In the genomic region with DNA sequence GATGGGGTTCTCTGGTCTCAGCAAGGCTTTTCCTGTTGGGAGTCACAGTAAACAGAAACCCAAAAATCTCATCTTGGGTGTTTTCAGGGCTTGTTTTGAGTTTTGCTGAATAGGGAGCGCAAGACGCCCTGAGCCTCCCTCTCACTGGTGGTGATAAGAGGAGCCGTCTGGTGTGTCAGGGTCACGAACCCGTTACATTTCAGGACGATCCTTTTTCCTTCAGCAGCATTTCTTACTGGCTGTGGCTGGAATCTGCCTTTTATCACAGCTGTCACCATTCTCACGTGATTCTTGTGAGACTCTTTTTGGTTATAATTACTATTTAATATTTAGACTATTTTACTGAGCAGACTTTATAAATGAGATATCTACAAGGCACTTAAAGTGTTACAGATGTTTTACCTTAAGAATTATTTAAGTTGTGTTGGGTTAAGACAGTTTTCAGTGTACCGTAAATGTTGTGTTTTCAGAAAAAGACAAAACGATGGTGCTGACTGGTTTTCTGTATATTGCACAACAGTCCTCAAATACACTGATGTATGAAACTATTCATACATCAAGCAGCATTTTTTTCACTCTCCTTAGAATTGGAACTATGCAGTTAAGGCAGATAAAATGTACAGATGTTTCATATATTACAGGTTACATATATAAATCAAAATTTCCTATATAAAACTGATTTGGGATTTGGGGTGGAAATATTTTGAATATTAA, we compare ENCODE assay signal across 8 cellular contexts. TPM values are rescaled to one million over a fixed set of nuclear protein-coding genes. Genes with fewer than 3 reads are reported as not detected.
DNase-seq lines count a peak whose midpoint lies in the region; ATAC-seq and TF ChIP-seq lines count a peak whose summit lies in the region.

No MANE protein-coding gene starts in this region.

- H3K4me2 ChIP-seq in DOHH2 (ENCODE audit: low read length), result peak overlapping the region; percentile 30

- ATAC-seq in T-helper 17 cell (no peak), psoas muscle (no peak), GM21423 (IDR thresholded peaks at IDR 0.05; ENCODE audit: unreplicated experiment) (no peak)

- no peaks in the 10 kb centered on the region for H3K27me3 Mint-ChIP-seq in T-helper 17 cell

- no peaks in the 10 kb centered on the region for H3K9me2 ChIP-seq in DOHH2 (replicated peaks; ENCODE audit: control insufficient read depth, low read length)

- H3K4me1 Mint-ChIP-seq in T-helper 17 cell, result peaks cover 11% of the 10 kb centered on the region

- no peak for DNase-seq in T-helper 17 cell
- peak; percentile 63 to 68 for DNase-seq in erythroblast (lab: John Stamatoyannopoulos, UW)
- DNase-seq in psoas muscle, result no peak
- DNase-seq in stimulated activated CD4-positive, alpha-beta T cell treated with anti-CD3 and anti-CD28 coated beads, Interleukin-1b, Interleukin-23, amount 100 ng/mL, for 48 hours, result no peak
- DNase-seq in HuH-7 (ENCODE audit: low spot score), result no peak
- DNase-seq in NCI-H128 (lab: John Stamatoyannopoulos, UW; ENCODE audit: unreplicated experiment), result no peak

- H3K36me3 ChIP-seq in DOHH2 (ENCODE audit: control insufficient read depth, low read length), result peaks cover 62% of the 10 kb centered on the region
- peaks cover 2 to 59% of the 10 kb centered on the region in 2 donors for H3K36me3 ChIP-seq in psoas muscle (ENCODE audit: insufficient read depth in 1 of 2, low read depth in 1 of 2)

- H3K4me3 Mint-ChIP-seq in T-helper 17 cell, result no peak overlapping the region

- H3K79me2 ChIP-seq in DOHH2 (ENCODE audit: control insufficient read depth, low read length), result peaks cover 25% of the 10 kb centered on the region

- H3K27me3 ChIP-seq in DOHH2 (ENCODE audit: control insufficient read depth, low read length) (no peaks in the 10 kb centered on the region), psoas muscle (ENCODE audit: insufficient read depth in 3 of 3, low read length in 2 of 3) (no peaks in the 10 kb centered on the region)

- H3K9me3 ChIP-seq in DOHH2 (ENCODE audit: control insufficient read depth, insufficient read depth, low read length), result peaks cover 11% of the 10 kb centered on the region
- H3K9me3 ChIP-seq in T-helper 17 cell (ENCODE audit: control insufficient read depth, low read length, poor library complexity, severe bottlenecking), result no peaks in the 10 kb centered on the region
- no peaks in the 10 kb centered on the region for H3K9me3 ChIP-seq in psoas muscle

- no peak for TF ChIP-seq POLR2A in erythroblast (IDR thresholded peaks at IDR 0.05; ENCODE audit: low read length)

- peaks cover 38% of the 10 kb centered on the region for H3K4me1 ChIP-seq in DOHH2 (ENCODE audit: control insufficient read depth, low read length)
- peaks cover 25% of the 10 kb centered on the region for H3K4me1 ChIP-seq in psoas muscle

- H3F3A ChIP-seq in DOHH2 (ENCODE audit: control insufficient read depth, insufficient read depth), result peaks cover 20% of the 10 kb centered on the region

- H3K27ac Mint-ChIP-seq in T-helper 17 cell, result peak overlapping the region; percentile 68

- peaks cover 13% of the 10 kb centered on the region for H4K20me1 ChIP-seq in DOHH2 (ENCODE audit: control insufficient read depth, insufficient read depth, low read depth, low read length)

- intact Hi-C loops in psoas muscle (cut with DNase I), result loop anchor here (2.0 to 10.0 kb wide), 3 partner anchors 37 to 549 kb away; no protein-coding TSS in a partner anchor

- H3K27ac ChIP-seq in DOHH2 (ENCODE audit: low read depth, low read length) (peak overlapping the region; percentile 54), psoas muscle (peak overlapping the region; percentile 71)

- H3K36me3 Mint-ChIP-seq in T-helper 17 cell (ENCODE audit: low read depth), result peaks cover 2% of the 10 kb centered on the region

- H3K4me3 ChIP-seq in DOHH2 (ENCODE audit: low read length), result peak overlapping the region; percentile 32
- H3K4me3 ChIP-seq in psoas muscle, result no peak overlapping the region

- TF ChIP-seq CTCF in DOHH2 (IDR thresholded peaks at IDR 0.05; ENCODE audit: low read depth, low read length, poor library complexity, severe bottlenecking) (no peak), psoas muscle (IDR thresholded peaks at IDR 0.05) (no peak)

- WGBS in psoas muscle, 3 donors, result 75 to 84% (median 81%) methylated on average over 9 of the region's 9 CpGs

RNA-seq across cellular contexts. Expression of a gene that starts 2.2 kb away (rescaled TPM):
- total RNA-seq in T-helper 17 cell, result 10 to 100 TPM; 58.5 to 81.0 TPM
- 10 to 100 TPM; 27.3 to 42.3 (median 29.1) TPM for total RNA-seq in psoas muscle
- 10 to 100 TPM; 36.8 to 51.1 (median 48.3) TPM for polyA plus RNA-seq in psoas muscle

RNA-seq across cellular contexts. Expression of a gene that starts 41.9 kb away (rescaled TPM):
- 10 to 100 TPM; 89.7 to 97.5 TPM for total RNA-seq in T-helper 17 cell
- total RNA-seq in psoas muscle, result 100 to 1,000 TPM; 125 to 144 (median 137) TPM
- polyA plus RNA-seq in psoas muscle, result 100 to 1,000 TPM in 1 of 3 donors, 10 to 100 TPM in 2; 52.5 to 159 (median 64.6) TPM

Comparison
In these comparisons a context has a peak if more than half of its experiments do, and no peak if none do; other contexts are left out.
1. DNase-seq: peak in erythroblast (2 of 2); none in T-helper 17 cell (0 of 3), psoas muscle (0 of 2), stimulated activated CD4-positive, alpha-beta T cell treated with anti-CD3 and anti-CD28 coated beads, Interleukin-1b, Interleukin-23, amount 100 ng/mL, for 48 hours (single experiment), HuH-7 (single experiment) and NCI-H128 (single experiment).